15 cellular contexts compared by ENCODE assay signal in the genomic region with DNA sequence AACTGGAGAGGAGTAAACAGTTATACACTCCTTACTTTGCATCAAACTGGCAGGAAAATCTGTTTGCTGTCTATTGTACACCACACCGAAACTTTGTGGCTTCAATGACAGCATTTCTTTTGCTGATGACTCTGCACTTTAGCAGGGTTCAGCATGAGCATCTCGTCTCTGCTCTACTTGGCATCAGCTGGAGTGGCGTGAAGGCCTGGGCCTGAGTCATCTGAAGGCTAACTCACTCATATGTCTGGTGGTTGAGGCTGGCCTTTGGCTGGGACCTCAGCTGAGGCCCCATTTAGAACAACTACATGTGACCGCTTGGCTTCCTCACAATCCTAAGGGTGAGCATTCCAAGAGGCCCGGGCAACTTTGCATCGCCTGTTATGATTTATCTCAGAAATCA. TPM values are rescaled to one million over a fixed set of nuclear protein-coding genes. Genes with fewer than 3 reads are reported as not detected.
A peak's percentile ranks its signal among the peaks of the same experiment; 100 is the strongest.
DNase-seq lines count a peak whose midpoint lies in the region; ATAC-seq, FAIRE-seq and TF ChIP-seq lines count a peak whose summit lies in the region.
"Had no signal": no experiment of that assay in that cellular context is flagged by ENCODE, and none has a peak within 500 bp of the region (broad histone marks: within the 10 kb centered on the region; RNA-seq: fewer than 3 reads in every experiment).

No MANE protein-coding gene starts in this region.

- H3K9me3 Mint-ChIP-seq in HFFc6: no peaks in the 10 kb centered on the region

- H3K4me3 Mint-ChIP-seq in HFFc6: no peak overlapping the region

- peaks cover 65% of the 10 kb centered on the region for H3K36me3 Mint-ChIP-seq in HFFc6 (ENCODE audit: low read depth)

- no peaks in the 10 kb centered on the region for H3K27me3 ChIP-seq in left lung
- H3K27me3 ChIP-seq: sigmoid colon, uterus had no signal

- no peaks in the 10 kb centered on the region for H3K4me1 ChIP-seq in left lung
- H3K4me1 ChIP-seq: sigmoid colon, uterus had no signal

- intact Hi-C loops in left lung (cut with DNase I): no loop called here

- H3K36me3 ChIP-seq in left lung: peaks cover 0 to 39% of the 10 kb centered on the region in 2 donors
- H3K36me3 ChIP-seq: uterus had no signal

- no peak overlapping the region for H3K4me3 ChIP-seq in astrocyte of the spinal cord (ENCODE audit: low read depth, low read length)
- no peak overlapping the region for H3K4me3 ChIP-seq in left lung
- H3K4me3 ChIP-seq: sigmoid colon, SK-N-MC, uterus had no signal

- DNase-seq in AG09319 (ENCODE audit: extremely low read depth, low read depth) (peak; percentile 29), HFFc6 (peak; percentile 45), astrocyte of the spinal cord (ENCODE audit: low read depth, low spot score) (peak; percentile 86), left lung (no peak), cerebellar cortex (ENCODE audit: low spot score) (no peak), D721Med (ENCODE audit: insufficient read length, low spot score) (no peak)
- DNase-seq in activated naive CD4-positive, alpha-beta T cell (lab: John Stamatoyannopoulos, UW): no peak
- DNase-seq: effector CD4-positive, alpha-beta T cell; NCI-H1105 treated with DMSO at 0.1 percent for 48 hours; NCI-H748 treated with DMSO at 0.1 percent for 48 hours; sigmoid colon; uterus had no signal

- peak; percentile 54 for ATAC-seq in left lung
- ATAC-seq in HG03565 (IDR thresholded peaks at IDR 0.05; ENCODE audit: unreplicated experiment): no peak

- in situ Hi-C loops in astrocyte of the spinal cord (cut with HindIII; ENCODE audit: low sequenced_read_pairs): no loop called here

- H3K27me3 Mint-ChIP-seq in HFFc6 (ENCODE audit: insufficient read depth): no peaks in the 10 kb centered on the region; the same call in 1 of the 2 replicates

- peaks cover 13% of the 10 kb centered on the region for H3K4me1 Mint-ChIP-seq in HFFc6 (ENCODE audit: low read depth)

- peak overlapping the region; percentile 76 for H3K27ac Mint-ChIP-seq in HFFc6

- no peak for FAIRE-seq in D721Med (lab: Jason Lieb, UNC)
- FAIRE-seq: GM19239 had no signal

- H3K27ac ChIP-seq in left lung: no peak overlapping the region
- H3K27ac ChIP-seq: sigmoid colon, SK-N-MC, uterus had no signal

- TF ChIP-seq CTCF in AG09319 (IDR thresholded peaks at IDR 0.05; ENCODE audit: low read depth, low read length): no peak
- no peak for TF ChIP-seq CTCF in HFFc6 (IDR thresholded peaks at IDR 0.05)
- no peak for TF ChIP-seq CTCF in astrocyte of the spinal cord (IDR thresholded peaks at IDR 0.05; ENCODE audit: low read depth, low read length)
- no peak for TF ChIP-seq CTCF in left lung (IDR thresholded peaks at IDR 0.05)
- no peak for TF ChIP-seq CTCF in D721Med (IDR thresholded peaks at IDR 0.05; ENCODE audit: insufficient read depth, missing control alignments)

- no peaks in the 10 kb centered on the region for H3K9me3 ChIP-seq in left lung
- H3K9me3 ChIP-seq: sigmoid colon, uterus had no signal

RNA-seq across cellular contexts. Expression of a gene that starts 28.7 kb away (rescaled TPM):
- total RNA-seq in HFFc6 (2021; fragmentation: NEBNext Ultra II Directional; extraction: Animal tissue kit (Norgen Biotek cat#: 25700)): 1 to 10 TPM; 2.1 to 2.9 (median 2.4) TPM
- total RNA-seq in left lung: 1 to 10 TPM; 2.4 to 3.6 TPM

RNA-seq across cellular contexts. Expression of a gene that starts 43.1 kb away (rescaled TPM):
- total RNA-seq in HFFc6 (2021; fragmentation: NEBNext Ultra II Directional; extraction: Animal tissue kit (Norgen Biotek cat#: 25700)): 10 to 100 TPM; 39.2 to 47.9 (median 45.6) TPM
- 10 to 100 TPM; 31.9 to 38.1 TPM for total RNA-seq in left lung

Comparison
In these comparisons a context has a peak if more than half of its experiments do, and no peak if none do; other contexts are left out.
1. DNase-seq: peak in AG09319 (single experiment), HFFc6 (single experiment) and astrocyte of the spinal cord (single experiment); none in left lung (0 of 2), cerebellar cortex (single experiment), activated naive CD4-positive, alpha-beta T cell (0 of 4) and D721Med (single experiment).